Comparison of ENCODE assay signal across 19 cellular contexts in genomic region chr9:137103206-137103999, GRCh38. TPM values are rescaled to one million over a fixed set of nuclear protein-coding genes. Genes with fewer than 3 reads are reported as not detected.
A peak's percentile ranks its signal among the peaks of the same experiment; 100 is the strongest.
DNase-seq lines count a peak whose midpoint lies in the region; ATAC-seq, FAIRE-seq and TF ChIP-seq lines count a peak whose summit lies in the region.
"Had no signal": no experiment of that assay in that cellular context is flagged by ENCODE, and none has a peak within 500 bp of the region (broad histone marks: within the 10 kb centered on the region; RNA-seq: fewer than 3 reads in every experiment).

No MANE protein-coding gene starts in this region.

- peaks cover 2% of the 10 kb centered on the region for H3K9me3 Mint-ChIP-seq in activated CD4-positive, alpha-beta T cell treated with anti-CD3 and anti-CD28 coated beads for 36 hours (ENCODE audit: low read depth)
- H3K9me3 Mint-ChIP-seq: CD8-positive, alpha-beta memory T cell had no signal

- peak; percentile 100 for FAIRE-seq in bronchial epithelial cell (lab: Jason Lieb, UNC)
- FAIRE-seq: A204.1, G401.6, GM18507, H1 had no signal

- H3K27me3 ChIP-seq in heart left ventricle = no peaks in the 10 kb centered on the region
- H3K27me3 ChIP-seq in bronchial epithelial cell (ENCODE audit: control insufficient read depth, insufficient read depth, low read length) = no peaks in the 10 kb centered on the region
- H3K27me3 ChIP-seq in neuronal stem cell (ENCODE audit: control insufficient read depth in 3 of 3, insufficient read depth in 3 of 3, low read depth in 1 of 3, low read length in 3 of 3) = no peaks in the 10 kb centered on the region
- H3K27me3 ChIP-seq: BE2C had no signal

- H2BK15ac ChIP-seq in neuronal stem cell (ENCODE audit: low read length) = no peak overlapping the region

- no peak overlapping the region for H2AK5ac ChIP-seq in neuronal stem cell (ENCODE audit: low read depth, low read length)

- H3K14ac ChIP-seq in neuronal stem cell (ENCODE audit: low read length) = peak overlapping the region; percentile 71

- H2BK12ac ChIP-seq in neuronal stem cell (ENCODE audit: low read length) = no peak overlapping the region

- no peak overlapping the region for H2BK5ac ChIP-seq in neuronal stem cell (ENCODE audit: low read length)

- H4K8ac ChIP-seq in neuronal stem cell (ENCODE audit: low read depth, low read length) = no peak overlapping the region

- POLR2A ChIA-PET in activated CD4-positive, alpha-beta T cell treated with anti-CD3 and anti-CD28 coated beads for 36 hours (lab: Charles Lee) = no interaction called here

- H3K9ac ChIP-seq in neuronal stem cell (ENCODE audit: low read depth, low read length, poor library complexity) = peak overlapping the region; percentile 81

- peak overlapping the region; percentile 23 for H3K4ac ChIP-seq in neuronal stem cell (ENCODE audit: low read length)

- CTCF ChIA-PET in activated CD4-positive, alpha-beta T cell treated with anti-CD3 and anti-CD28 coated beads for 36 hours (lab: Charles Lee) = no interaction called here

- H3K18ac ChIP-seq in neuronal stem cell (ENCODE audit: low read length) = no peak overlapping the region

- H3K4me3 Mint-ChIP-seq in activated CD4-positive, alpha-beta T cell treated with anti-CD3 and anti-CD28 coated beads for 36 hours = no peak overlapping the region
- H3K4me3 Mint-ChIP-seq: CD4-positive, CD25-positive, alpha-beta regulatory T cell; CD8-positive, alpha-beta memory T cell; H9 had no signal

- no peaks in the 10 kb centered on the region for H3K4me1 Mint-ChIP-seq in activated CD4-positive, alpha-beta T cell treated with anti-CD3 and anti-CD28 coated beads for 36 hours
- H3K4me1 Mint-ChIP-seq: CD8-positive, alpha-beta memory T cell; H9 had no signal

- DNase-seq in left ventricle myocardium superior = peak; percentile 15
- DNase-seq in heart left ventricle = no peak
- DNase-seq in bronchial epithelial cell (ENCODE audit: low read depth) = no peak
- no peak for DNase-seq in neuronal stem cell (ENCODE audit: low spot score)
- no peak for DNase-seq in activated CD4-positive, alpha-beta T cell treated with anti-CD3 and anti-CD28 coated beads for 36 hours
- DNase-seq: ACHN; BE2C; C1 segment of cervical spinal cord; CD4-positive, CD25-positive, alpha-beta regulatory T cell; CD8-positive, alpha-beta memory T cell; COR-L47; DMS 273 treated with DMSO at 0.1 percent for 48 hours; DMS53; H9 had no signal

- H3K27me3 Mint-ChIP-seq in activated CD4-positive, alpha-beta T cell treated with anti-CD3 and anti-CD28 coated beads for 36 hours = no peaks in the 10 kb centered on the region
- H3K27me3 Mint-ChIP-seq: CD4-positive, CD25-positive, alpha-beta regulatory T cell; CD8-positive, alpha-beta memory T cell had no signal

- intact Hi-C loops in left ventricle myocardium superior (cut with micrococcal nuclease) (no loop called here), heart left ventricle (cut with DNase I) (no loop called here)
- intact Hi-C loops in activated CD4-positive, alpha-beta T cell treated with anti-CD3 and anti-CD28 coated beads for 36 hours (cut with DNase I, micrococcal nuclease) = no loop called here

- TF ChIP-seq POLR2A in heart left ventricle (IDR thresholded peaks at IDR 0.05) = no peak

- H3K4me3 ChIP-seq in heart left ventricle (no peak overlapping the region), bronchial epithelial cell (ENCODE audit: low read depth, low read length) (no peak overlapping the region), neuronal stem cell (ENCODE audit: low read length in 2 of 2) (peak overlapping the region in 1 of 2 donors; percentile 37)

- no peak overlapping the region for H3K4me2 ChIP-seq in neuronal stem cell (ENCODE audit: insufficient read depth, low read length, poor library complexity, severe bottlenecking)

- peak overlapping the region; percentile 37 for H3K23ac ChIP-seq in neuronal stem cell (ENCODE audit: low read depth, low read length, poor library complexity)

- peaks cover 12% of the 10 kb centered on the region for H3K36me3 Mint-ChIP-seq in activated CD4-positive, alpha-beta T cell treated with anti-CD3 and anti-CD28 coated beads for 36 hours (ENCODE audit: low read depth)

- H3K4me1 ChIP-seq in heart left ventricle (no peaks in the 10 kb centered on the region), neuronal stem cell (ENCODE audit: control insufficient read depth in 2 of 2, insufficient read depth in 1 of 2, low read depth in 1 of 2, low read length in 2 of 2) (no peaks in the 10 kb centered on the region)
- H3K4me1 ChIP-seq: BE2C had no signal

- H3K79me1 ChIP-seq in neuronal stem cell (ENCODE audit: low read depth, low read length) = peaks cover 5% of the 10 kb centered on the region

- H3K9me3 ChIP-seq in heart left ventricle (no peaks in the 10 kb centered on the region), neuronal stem cell (replicated peaks in 1 of 2; ENCODE audit: control insufficient read depth in 2 of 2, insufficient read depth in 1 of 2, low read depth in 1 of 2, low read length in 2 of 2) (peaks cover 23 to 29% of the 10 kb centered on the region in 2 donors)
- H3K9me3 ChIP-seq: BE2C had no signal

- ATAC-seq in left ventricle myocardium superior (no peak), heart left ventricle (no peak), GM19328 (IDR thresholded peaks at IDR 0.05; ENCODE audit: unreplicated experiment) (no peak)
- no peak for ATAC-seq in activated CD4-positive, alpha-beta T cell treated with anti-CD3 and anti-CD28 coated beads for 36 hours

- no peak overlapping the region for H3K27ac Mint-ChIP-seq in activated CD4-positive, alpha-beta T cell treated with anti-CD3 and anti-CD28 coated beads for 36 hours
- H3K27ac Mint-ChIP-seq: H9 had no signal

- H3K27ac ChIP-seq in heart left ventricle (no peak overlapping the region), neuronal stem cell (replicated peaks; ENCODE audit: low read length) (no peak overlapping the region)

- TF ChIP-seq CTCF in heart left ventricle (IDR thresholded peaks at IDR 0.05) = no peak
- no peak for TF ChIP-seq CTCF in bronchial epithelial cell (IDR thresholded peaks at IDR 0.05; ENCODE audit: insufficient read depth, low read length, severe bottlenecking)

- 92 to 94% (median 93%) methylated on average over 37 of the region's 37 CpGs for whole genome bisulfite sequencing in heart left ventricle, 4 donors
- no CpG with 5 or more reads among the region's 37 CpGs for WGBS in neuronal stem cell (ENCODE audit: extremely low coverage in 2 of 2, insufficient read length in 2 of 2, insufficient replicate concordance in 1 of 2), 2 donors

- H2AFZ ChIP-seq in neuronal stem cell (ENCODE audit: low read length) = no peak overlapping the region

- H4K91ac ChIP-seq in neuronal stem cell (ENCODE audit: low read depth, low read length, poor library complexity) = no peak overlapping the region

- no peak overlapping the region for H2BK120ac ChIP-seq in neuronal stem cell (ENCODE audit: low read depth, low read length)

- peaks cover 0 to 93% (median 91%) of the 10 kb centered on the region in 9 donors for H3K36me3 ChIP-seq in heart left ventricle
- H3K36me3 ChIP-seq in bronchial epithelial cell (ENCODE audit: control insufficient read depth, insufficient read depth, low read length) = peaks cover 44% of the 10 kb centered on the region
- H3K36me3 ChIP-seq in neuronal stem cell (replicated peaks in 1 of 2; ENCODE audit: control insufficient read depth in 2 of 2, insufficient read depth in 2 of 2, low read length in 2 of 2) = peaks cover 62 to 92% of the 10 kb centered on the region in 2 donors

RNA-seq across cellular contexts. Expression of gene DPP7, which starts 11.1 kb away (rescaled TPM):
- 155 TPM for total RNA-seq in left ventricle myocardium superior
- 100 to 1,000 TPM in 8 of 9 donors, 10 to 100 TPM in 1; 96.6 to 137 (median 119) TPM for total RNA-seq in heart left ventricle
- polyA plus RNA-seq in heart left ventricle = 100 to 1,000 TPM; 112 to 260 TPM
- 45.1 and 66.6 TPM in 2 replicates for total RNA-seq in bronchial epithelial cell
- 34.8 TPM for polyA plus RNA-seq in neuronal stem cell (2013, experiment 1 of 2)
- 32.9 TPM for polyA plus RNA-seq in neuronal stem cell (2013, experiment 2 of 2)
- total RNA-seq in activated CD4-positive, alpha-beta T cell treated with anti-CD3 and anti-CD28 coated beads for 36 hours = 100 to 1,000 TPM; 188 to 204 TPM

RNA-seq across cellular contexts. Expression of gene MAN1B1, which starts 16.6 kb away (rescaled TPM):
- total RNA-seq in left ventricle myocardium superior (21.4 TPM), heart left ventricle (10 to 100 TPM; 17.6 to 40.6 (median 21.7) TPM), bronchial epithelial cell (58.2 and 65.3 TPM in 2 replicates)
- 10 to 100 TPM; 26.7 to 29.5 TPM for polyA plus RNA-seq in heart left ventricle
- 23.6 TPM for polyA plus RNA-seq in neuronal stem cell (2013, experiment 1 of 2)
- 22.2 TPM for polyA plus RNA-seq in neuronal stem cell (2013, experiment 2 of 2)
- total RNA-seq in activated CD4-positive, alpha-beta T cell treated with anti-CD3 and anti-CD28 coated beads for 36 hours = 10 to 100 TPM; 21.6 to 26.7 TPM

RNA-seq across cellular contexts. Expression of gene UAP1L1, which starts 26.1 kb away (rescaled TPM):
- total RNA-seq in left ventricle myocardium superior (12.6 TPM), heart left ventricle (10 to 100 TPM in 4 of 9 donors, 1 to 10 TPM in 5; 5.9 to 15.1 (median 9.4) TPM), bronchial epithelial cell (2.0 and 3.2 TPM in 2 replicates)
- polyA plus RNA-seq in heart left ventricle = 10 to 100 TPM in 1 of 2 donors, 1 to 10 TPM in 1; 3.9 to 12.4 TPM
- polyA plus RNA-seq in neuronal stem cell (2013, experiment 1 of 2) = 0.17 TPM
- polyA plus RNA-seq in neuronal stem cell (2013, experiment 2 of 2) = 0.19 TPM
- 10 to 100 TPM; 12.5 to 14.4 TPM for total RNA-seq in activated CD4-positive, alpha-beta T cell treated with anti-CD3 and anti-CD28 coated beads for 36 hours

RNA-seq across cellular contexts. Expression of gene SAPCD2, which starts 33.0 kb away (rescaled TPM):
- total RNA-seq in left ventricle myocardium superior = 0.12 TPM
- 1 to 10 TPM in 1 of 9 donors, under 1 TPM in 8; 0.09 to 2.0 (median 0.20) TPM for total RNA-seq in heart left ventricle
- under 1 TPM; 0.15 to 0.22 TPM for polyA plus RNA-seq in heart left ventricle
- total RNA-seq in bronchial epithelial cell = 0.26 and 1.2 TPM in 2 replicates
- 15.6 TPM for polyA plus RNA-seq in neuronal stem cell (2013, experiment 1 of 2)
- 16.0 TPM for polyA plus RNA-seq in neuronal stem cell (2013, experiment 2 of 2)
- 1 to 10 TPM; 6.4 to 8.8 TPM for total RNA-seq in activated CD4-positive, alpha-beta T cell treated with anti-CD3 and anti-CD28 coated beads for 36 hours

RNA-seq across cellular contexts. Expression of gene GRIN1, which starts 35.6 kb away (rescaled TPM):
- total RNA-seq in left ventricle myocardium superior = not detected
- not detected for total RNA-seq in heart left ventricle
- under 1 TPM in 1 of 2 donors, not detected in 1; 0.10 TPM for polyA plus RNA-seq in heart left ventricle
- total RNA-seq in bronchial epithelial cell = 0.26 and 0.53 TPM in 2 replicates
- 0.20 TPM for polyA plus RNA-seq in neuronal stem cell (2013, experiment 1 of 2)
- polyA plus RNA-seq in neuronal stem cell (2013, experiment 2 of 2) = 0.07 TPM
- under 1 TPM in 1 of 2 experiments, not detected in 1; 0.14 TPM for total RNA-seq in activated CD4-positive, alpha-beta T cell treated with anti-CD3 and anti-CD28 coated beads for 36 hours
- total RNA-seq: CD4-positive, CD25-positive, alpha-beta regulatory T cell; CD8-positive, alpha-beta memory T cell had no signal
- polyA plus RNA-seq: CD4-positive, CD25-positive, alpha-beta regulatory T cell; CD8-positive, alpha-beta memory T cell had no signal
